Comparison of ENCODE assay signal across 9 cellular contexts in genomic region chr22:36816635-36817428, GRCh38. TPM values are rescaled to one million over a fixed set of nuclear protein-coding genes. Genes with fewer than 3 reads are reported as not detected.
DNase-seq lines count a peak whose midpoint lies in the region; ATAC-seq and TF ChIP-seq lines count a peak whose summit lies in the region.
"Had no signal": no experiment of that assay in that cellular context is flagged by ENCODE, and none has a peak within 500 bp of the region (broad histone marks: within the 10 kb centered on the region; RNA-seq: fewer than 3 reads in every experiment).

TSS of gene PVALB (minus strand) at chr22:36817035. CDS start at chr22:36817005, 30 bp downstream.

- peak; percentile 41 to 66 for ATAC-seq in activated T-cell treated with anti-CD3 and anti-CD28 coated beads, Interleukin-2, amount 50 U/mL, for 4 hours
- ATAC-seq in GM18873 (IDR thresholded peaks at IDR 0.05; ENCODE audit: low FRiP score, unreplicated experiment): no peak
- no peak for ATAC-seq in GM18907 (IDR thresholded peaks at IDR 0.05; ENCODE audit: unreplicated experiment)

- in situ Hi-C loops in astrocyte of the spinal cord (cut with HindIII; ENCODE audit: low sequenced_read_pairs): no loop called here

- peak within 1 kb of the TSS; percentile 38 for H3K4me3 Mint-ChIP-seq in activated T-cell treated with anti-CD3 and anti-CD28 coated beads, Interleukin-2, amount 50 U/mL, for 4 hours
- peak within 1 kb of the TSS; percentile 47 for H3K4me3 Mint-ChIP-seq in type B pancreatic cell

- no peaks in the 10 kb centered on the region for H3K9me3 Mint-ChIP-seq in activated T-cell treated with anti-CD3 and anti-CD28 coated beads, Interleukin-2, amount 50 U/mL, for 4 hours
- no peaks in the 10 kb centered on the region for H3K9me3 Mint-ChIP-seq in type B pancreatic cell

- TF ChIP-seq CTCF in astrocyte of the spinal cord (IDR thresholded peaks at IDR 0.05; ENCODE audit: low read depth, low read length): no peak
- no peak for TF ChIP-seq CTCF in type B pancreatic cell (conservative IDR thresholded peaks at IDR 0.05)

- H3K36me3 Mint-ChIP-seq in activated T-cell treated with anti-CD3 and anti-CD28 coated beads, Interleukin-2, amount 50 U/mL, for 4 hours (ENCODE audit: insufficient read depth): no peaks in the 10 kb centered on the region
- H3K36me3 Mint-ChIP-seq in type B pancreatic cell: no peaks in the 10 kb centered on the region

- no peak within 1 kb of the TSS for H3K4me3 ChIP-seq in astrocyte of the spinal cord (ENCODE audit: low read depth, low read length)
- H3K4me3 ChIP-seq: SJCRH30 had no signal

- H3K27me3 Mint-ChIP-seq in activated T-cell treated with anti-CD3 and anti-CD28 coated beads, Interleukin-2, amount 50 U/mL, for 4 hours (ENCODE audit: low read depth): peaks cover 73% of the 10 kb centered on the region
- peaks cover 91% of the 10 kb centered on the region for H3K27me3 Mint-ChIP-seq in type B pancreatic cell

- peaks cover 9% of the 10 kb centered on the region for H3K4me1 Mint-ChIP-seq in activated T-cell treated with anti-CD3 and anti-CD28 coated beads, Interleukin-2, amount 50 U/mL, for 4 hours (ENCODE audit: low read depth)
- no peaks in the 10 kb centered on the region for H3K4me1 Mint-ChIP-seq in type B pancreatic cell (ENCODE audit: unreplicated experiment)

- no peak for DNase-seq in activated T-cell treated with anti-CD3 and anti-CD28 coated beads, Interleukin-2, amount 50 U/mL, for 4 hours
- DNase-seq in activated T-cell treated with anti-CD3 and anti-CD28 coated beads, Interleukin-2, amount 50 U/mL, for 1 hour: no peak
- peak; percentile 21 for DNase-seq in astrocyte of the spinal cord (ENCODE audit: low read depth, low spot score)
- peak; percentile 21 for DNase-seq in kidney tubule cell (ENCODE audit: low spot score)
- DNase-seq in type B pancreatic cell (ENCODE audit: extremely low spot score, unreplicated experiment): no peak
- no peak for DNase-seq in hippocampal formation (lab: John Stamatoyannopoulos, UW)

- no peak within 1 kb of the TSS for H3K27ac Mint-ChIP-seq in type B pancreatic cell

RNA-seq across cellular contexts. Expression of gene PVALB, which starts in this region (rescaled TPM):
- total RNA-seq in activated T-cell treated with anti-CD3 and anti-CD28 coated beads, Interleukin-2, amount 50 U/mL, for 4 hours: not detected
- 0.75 TPM in 1 of 2 replicates, not detected in the other for total RNA-seq in type B pancreatic cell (ENCODE audit: low replicate concordance)

Comparison
In these comparisons a context has a peak if more than half of its experiments do, and no peak if none do; other contexts are left out.
1. Peak in ATAC-seq in activated T-cell treated with anti-CD3 and anti-CD28 coated beads, Interleukin-2, amount 50 U/mL, for 4 hours; RNA of the gene not detected or under 1 TPM.
2. DNase-seq: peak in astrocyte of the spinal cord (single experiment) and kidney tubule cell (single experiment); none in activated T-cell treated with anti-CD3 and anti-CD28 coated beads, Interleukin-2, amount 50 U/mL, for 4 hours (single experiment), activated T-cell treated with anti-CD3 and anti-CD28 coated beads, Interleukin-2, amount 50 U/mL, for 1 hour (single experiment), type B pancreatic cell (single experiment) and hippocampal formation (0 of 2).